Comparison of ENCODE assay signal across 8 cellular contexts in genomic region chr4:184282895-184283654, GRCh38.
DNase-seq lines count a peak whose midpoint lies in the region; ATAC-seq and TF ChIP-seq lines count a peak whose summit lies in the region.

No MANE protein-coding gene starts in this region.

- no peaks in the 10 kb centered on the region for H4K20me1 ChIP-seq in OCI-LY7 (ENCODE audit: insufficient read depth, low read length)

- peaks cover 18% of the 10 kb centered on the region for H3K9me3 ChIP-seq in OCI-LY7 (ENCODE audit: low read length)
- no peaks in the 10 kb centered on the region for H3K9me3 ChIP-seq in A673 (ENCODE audit: low read depth, low read length, poor library complexity, severe bottlenecking)

- H3K4me1 ChIP-seq in OCI-LY7 (ENCODE audit: insufficient read depth, low read length, poor library complexity, severe bottlenecking) (peaks cover 88% of the 10 kb centered on the region), A673 (ENCODE audit: insufficient read depth, low read length, poor library complexity, severe bottlenecking) (peaks cover 7% of the 10 kb centered on the region)

- H3K27ac Mint-ChIP-seq in activated CD8-positive, alpha-beta memory T cell treated with anti-CD3 and anti-CD28 coated beads, Interleukin-2, amount 10 ng/mL, durations not matched to agents 7 days and 5 days: peak overlapping the region; percentile 95
- H3K27ac Mint-ChIP-seq in naive B cell: peak overlapping the region in 4 of 6 donors; percentile 39 to 84 (median 72)
- no peak overlapping the region for H3K27ac Mint-ChIP-seq in HFFc6

- no peaks in the 10 kb centered on the region for H3K27me3 ChIP-seq in A673 (replicated peaks; ENCODE audit: insufficient read depth, low read depth, low read length, poor library complexity)

- DNase-seq in activated CD8-positive, alpha-beta memory T cell treated with anti-CD3 and anti-CD28 coated beads, Interleukin-2, amount 10 ng/mL, durations not matched to agents 7 days and 5 days: peak; percentile 69
- DNase-seq in activated CD8-positive, alpha-beta memory T cell treated with anti-CD3 and anti-CD28 coated beads, Interleukin-2, amount 50 U/mL, for 4 hours: no peak
- peak; percentile 95 for DNase-seq in OCI-LY7 (ENCODE audit: low spot score)
- DNase-seq in naive B cell: no peak
- no peak for DNase-seq in NCI-H1694 treated with DMSO at 0.1 percent for 48 hours (lab: John Stamatoyannopoulos, UW)
- DNase-seq in A673 (ENCODE audit: low spot score): no peak
- no peak for DNase-seq in HFFc6

- CTCF ChIA-PET in activated CD8-positive, alpha-beta memory T cell treated with anti-CD3 and anti-CD28 coated beads, Interleukin-2, amount 10 ng/mL, durations not matched to agents 7 days and 5 days (lab: Charles Lee): interaction anchor here (0.7 to 7.4 kb wide), 21 partner anchors 13 to 450 kb away, joined by 3 to 153 read pairs (median 4); no protein-coding TSS in a partner anchor
- CTCF ChIA-PET in OCI-LY7 (lab: Charles Lee; ENCODE audit: unreplicated experiment): interaction anchor here (1.2 to 1.6 kb wide), 2 partner anchors 17 to 19 kb away, joined by 3 to 8 read pairs; no protein-coding TSS in a partner anchor
- CTCF ChIA-PET in A673 (lab: Charles Lee): no interaction called here

- H3K9me2 ChIP-seq in OCI-LY7 (ENCODE audit: insufficient read depth, low read length): no peaks in the 10 kb centered on the region

- intact Hi-C loops in OCI-LY7 (cut with micrococcal nuclease; ENCODE audit: unreplicated experiment) (loop anchor here (1.0 to 10.0 kb wide), 12 partner anchors 15 to 922 kb away; partner anchors contain the start of genes CASP3, CENPU, CFAP97 and ING2), A673 (cut with micrococcal nuclease; ENCODE audit: unreplicated experiment) (no loop called here)

- TF ChIP-seq CTCF in OCI-LY7 (conservative IDR thresholded peaks at IDR 0.05; ENCODE audit: low read length): peak; percentile 76
- TF ChIP-seq CTCF in A673 (conservative IDR thresholded peaks at IDR 0.05; ENCODE audit: low read depth, low read length): no peak
- no peak for TF ChIP-seq CTCF in HFFc6 (IDR thresholded peaks at IDR 0.05)

- no peaks in the 10 kb centered on the region for H3K27me3 Mint-ChIP-seq in activated CD8-positive, alpha-beta memory T cell treated with anti-CD3 and anti-CD28 coated beads, Interleukin-2, amount 10 ng/mL, durations not matched to agents 7 days and 5 days
- H3K27me3 Mint-ChIP-seq in naive B cell (no peaks in the 10 kb centered on the region), HFFc6 (ENCODE audit: insufficient read depth) (no peaks in the 10 kb centered on the region; the same call in none of the 2 replicates)

- H3K4me2 ChIP-seq in OCI-LY7 (ENCODE audit: low read length): peak overlapping the region; percentile 72

- peak overlapping the region; percentile 35 for H3K4me3 Mint-ChIP-seq in activated CD8-positive, alpha-beta memory T cell treated with anti-CD3 and anti-CD28 coated beads, Interleukin-2, amount 10 ng/mL, durations not matched to agents 7 days and 5 days
- H3K4me3 Mint-ChIP-seq in naive B cell: peak overlapping the region in 7 of 8 donors; percentile 26 to 83 (median 60)
- H3K4me3 Mint-ChIP-seq in HFFc6: no peak overlapping the region

- peaks cover 5% of the 10 kb centered on the region for H3K36me3 Mint-ChIP-seq in activated CD8-positive, alpha-beta memory T cell treated with anti-CD3 and anti-CD28 coated beads, Interleukin-2, amount 10 ng/mL, durations not matched to agents 7 days and 5 days
- H3K36me3 Mint-ChIP-seq in naive B cell: peaks cover 0 to 7% of the 10 kb centered on the region in 2 donors
- H3K36me3 Mint-ChIP-seq in HFFc6 (ENCODE audit: low read depth): no peaks in the 10 kb centered on the region

- no peaks in the 10 kb centered on the region for H3K9me3 Mint-ChIP-seq in activated CD8-positive, alpha-beta memory T cell treated with anti-CD3 and anti-CD28 coated beads, Interleukin-2, amount 10 ng/mL, durations not matched to agents 7 days and 5 days (ENCODE audit: low read depth)
- H3K9me3 Mint-ChIP-seq in naive B cell (peaks cover 0 to 2% (median 0%) of the 10 kb centered on the region in 7 donors), HFFc6 (no peaks in the 10 kb centered on the region)

- H3K79me2 ChIP-seq in OCI-LY7 (ENCODE audit: insufficient read depth, low read depth, low read length): 0 out of 2 replicates have a peak, but pooled peaks cover 6% of the 10 kb centered on the region

- H3K4me3 ChIP-seq in OCI-LY7 (ENCODE audit: low read depth, low read length, poor library complexity, severe bottlenecking) (peak overlapping the region; percentile 63), A673 (ENCODE audit: low read depth, low read length, poor library complexity, severe bottlenecking) (no peak overlapping the region)

- POLR2A ChIA-PET in OCI-LY7 (lab: Charles Lee): interaction anchor here (0.6 to 7.5 kb wide), 25 partner anchors 10 to 593 kb away, joined by 3 to 283 read pairs (median 4); partner anchors contain the start of gene CENPU
- POLR2A ChIA-PET in A673 (lab: Charles Lee; ENCODE audit: low non-redundant PET): no interaction called here

- H2AFZ ChIP-seq in OCI-LY7 (ENCODE audit: low read length): peak overlapping the region; percentile 56; the same call in 1 of the 2 replicates

- H3K36me3 ChIP-seq in OCI-LY7 (ENCODE audit: insufficient read depth, low read length): peaks cover 4% of the 10 kb centered on the region
- no peaks in the 10 kb centered on the region for H3K36me3 ChIP-seq in A673 (ENCODE audit: insufficient read depth, low read length, poor library complexity, severe bottlenecking)

- BruUV-seq in OCI-LY7 (replicated peaks; lab: Mats Ljungman, UMichigan) (no TSS peak), A673 (replicated peaks; lab: Mats Ljungman, UMichigan) (no TSS peak)

- peak; percentile 50 for ATAC-seq in activated CD8-positive, alpha-beta memory T cell treated with anti-CD3 and anti-CD28 coated beads, Interleukin-2, amount 10 ng/mL, durations not matched to agents 7 days and 5 days
- ATAC-seq in HG02852 (IDR thresholded peaks at IDR 0.05; ENCODE audit: unreplicated experiment) (peak; percentile 56), naive B cell (ENCODE audit: low read depth in 2 of 2) (peak; percentile 29 to 38)

- H3K27ac ChIP-seq in OCI-LY7 (ENCODE audit: low read depth, low read length, poor library complexity, severe bottlenecking): peak overlapping the region; percentile 96
- H3K27ac ChIP-seq in A673 (ENCODE audit: low read depth, low read length, poor library complexity, severe bottlenecking): no peak overlapping the region

- peaks cover 68% of the 10 kb centered on the region for H3K4me1 Mint-ChIP-seq in activated CD8-positive, alpha-beta memory T cell treated with anti-CD3 and anti-CD28 coated beads, Interleukin-2, amount 10 ng/mL, durations not matched to agents 7 days and 5 days
- H3K4me1 Mint-ChIP-seq in naive B cell (peaks cover 45 to 59% (median 50%) of the 10 kb centered on the region in 3 donors), HFFc6 (ENCODE audit: low read depth) (peaks cover 7% of the 10 kb centered on the region)

Comparison
In these comparisons a context has a peak if more than half of its experiments do, and no peak if none do; other contexts are left out.
1. DNase-seq: peak in activated CD8-positive, alpha-beta memory T cell treated with anti-CD3 and anti-CD28 coated beads, Interleukin-2, amount 10 ng/mL, durations not matched to agents 7 days and 5 days (single experiment) and OCI-LY7 (single experiment); none in activated CD8-positive, alpha-beta memory T cell treated with anti-CD3 and anti-CD28 coated beads, Interleukin-2, amount 50 U/mL, for 4 hours (single experiment), naive B cell (single experiment), NCI-H1694 treated with DMSO at 0.1 percent for 48 hours (single experiment), A673 (single experiment) and HFFc6 (single experiment).
2. Peak in every context shown above with its lines, with median percentiles within 50 percentile points of each other: ATAC-seq.